Comparison of ENCODE assay signal across 27 cellular contexts in the genomic region with DNA sequence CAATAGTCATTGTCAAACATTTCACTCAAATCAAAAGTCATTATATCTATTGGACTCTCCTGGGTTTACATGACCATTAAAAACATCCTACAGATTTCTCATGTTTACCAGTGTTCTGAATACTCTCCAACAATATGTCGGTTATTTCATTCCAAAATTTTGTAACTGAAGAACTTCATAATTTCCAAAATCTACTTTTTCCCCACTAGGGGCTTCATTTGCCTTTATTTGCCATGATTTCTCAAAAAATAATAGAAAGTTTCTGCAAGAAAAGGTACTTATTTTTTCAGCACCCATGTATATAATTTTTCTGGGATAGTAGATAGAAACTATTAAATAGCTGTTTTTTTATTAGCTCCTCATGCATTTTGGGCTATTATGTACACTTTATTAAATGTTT. TPM values are rescaled to one million over a fixed set of nuclear protein-coding genes. Genes with fewer than 3 reads are reported as not detected.
A peak's percentile ranks its signal among the peaks of the same experiment; 100 is the strongest.
DNase-seq lines count a peak whose midpoint lies in the region; ATAC-seq and TF ChIP-seq lines count a peak whose summit lies in the region.
"Had no signal": no experiment of that assay in that cellular context is flagged by ENCODE, and none has a peak within 500 bp of the region (broad histone marks: within the 10 kb centered on the region; RNA-seq: fewer than 3 reads in every experiment).

No MANE protein-coding gene starts in this region.

- H3K36me3 ChIP-seq in GM23248 (ENCODE audit: low read depth) (no peaks in the 10 kb centered on the region), PC-3 (ENCODE audit: low read depth, low read length) (no peaks in the 10 kb centered on the region), smooth muscle cell (ENCODE audit: low read depth) (no peaks in the 10 kb centered on the region)
- H3K36me3 ChIP-seq: colonic mucosa, heart right ventricle, ovary, Peyer's patch, WERI-Rb-1 had no signal

- WGBS in GM23248 (ENCODE audit: low coverage in 1 of 2, low lambda C conversion rate in 2 of 2, missing lambda C conversion rate in 2 of 2), 2 experiments: 58 to 63% methylated on average over 1 of the region's 1 CpG
- 97% methylated on average over 1 of the region's 1 CpG for WGBS in smooth muscle cell (ENCODE audit: low lambda C conversion rate)

- H3K27ac ChIP-seq in GM23248 (no peak overlapping the region), PC-3 (ENCODE audit: low read length) (no peak overlapping the region), smooth muscle cell (ENCODE audit: low read depth) (no peak overlapping the region)
- H3K27ac ChIP-seq: colonic mucosa, heart right ventricle, ovary, Peyer's patch, WERI-Rb-1 had no signal

- H3K4me1 ChIP-seq in GM23248 (ENCODE audit: insufficient read depth): peaks cover 6% of the 10 kb centered on the region; the same call in 1 of the 2 replicates
- H3K4me1 ChIP-seq in PC-3 (ENCODE audit: insufficient read depth, low read length): no peaks in the 10 kb centered on the region
- no peaks in the 10 kb centered on the region for H3K4me1 ChIP-seq in smooth muscle cell (ENCODE audit: low read depth)
- H3K4me1 ChIP-seq: colonic mucosa, Peyer's patch had no signal

- H3K4me2 ChIP-seq in GM23248 (ENCODE audit: unreplicated experiment) (no peak overlapping the region), PC-3 (ENCODE audit: low read length) (no peak overlapping the region), smooth muscle cell (no peak overlapping the region)

- DNase-seq in GM23248 (peak; percentile 17), PC-3 (no peak), fibroblast of the aortic adventitia (ENCODE audit: low read depth) (peak; percentile 14), smooth muscle cell (lab: John Stamatoyannopoulos, UW; ENCODE audit: unreplicated experiment) (no peak), cardiac septum (ENCODE audit: low spot score) (no peak), NCI-H1105 (lab: John Stamatoyannopoulos, UW) (no peak)
- no peak for DNase-seq in activated CD4-positive, alpha-beta T cell treated with anti-CD3 and anti-CD28 coated beads for 1 hour
- DNase-seq: activated CD4-positive, alpha-beta T cell treated with anti-CD3 and anti-CD28 coated beads, Interleukin-2, amount 50 U/mL, for 1 hour; activated CD8-positive, alpha-beta memory T cell treated with anti-CD3 and anti-CD28 coated beads, Interleukin-2, amount 50 U/mL, for 4 hours; CD8-positive, alpha-beta memory T cell; colonic mucosa; DMS153; effector memory CD8-positive, alpha-beta T cell; heart right ventricle; Karpas-422; left colon; mesenchymal stem cell; naive B cell; NCI-H1092 treated with DMSO at 0.1 percent for 48 hours; NCI-H2081; NCI-H345; NCI-H82; ovary; Peyer's patch; WERI-Rb-1 had no signal

- no peaks in the 10 kb centered on the region for H3K9me3 ChIP-seq in GM23248 (ENCODE audit: low read depth)
- H3K9me3 ChIP-seq in PC-3 (ENCODE audit: low read length): no peaks in the 10 kb centered on the region
- no peaks in the 10 kb centered on the region for H3K9me3 ChIP-seq in smooth muscle cell (replicated peaks; ENCODE audit: low read depth)
- H3K9me3 ChIP-seq: colonic mucosa, ovary, Peyer's patch had no signal

- H3K79me2 ChIP-seq in GM23248 (ENCODE audit: insufficient read depth) (no peaks in the 10 kb centered on the region), PC-3 (ENCODE audit: low read length) (no peaks in the 10 kb centered on the region), smooth muscle cell (ENCODE audit: low read depth) (no peaks in the 10 kb centered on the region)

- TF ChIP-seq CTCF in PC-3 (conservative IDR thresholded peaks at IDR 0.05; ENCODE audit: low read depth, low read length): peak; percentile 47; the same call in 1 of the 2 replicates
- TF ChIP-seq CTCF in fibroblast of the aortic adventitia (IDR thresholded peaks at IDR 0.05; ENCODE audit: insufficient read depth, low read length): peak; percentile 49
- peak; percentile 23 for TF ChIP-seq CTCF in smooth muscle cell (IDR thresholded peaks at IDR 0.05; ENCODE audit: borderline replicate concordance, insufficient read depth, poor library complexity, severe bottlenecking)

- H3F3A ChIP-seq in GM23248 (ENCODE audit: insufficient read depth) (peaks cover 6% of the 10 kb centered on the region; the same call in 1 of the 2 replicates), PC-3 (ENCODE audit: low read length, unreplicated experiment) (no peaks in the 10 kb centered on the region), smooth muscle cell (ENCODE audit: low read depth) (no peaks in the 10 kb centered on the region)

- intact Hi-C loops in PC-3 (cut with micrococcal nuclease): no loop called here
- intact Hi-C loops in cardiac septum (cut with DNase I): no loop called here

- no peaks in the 10 kb centered on the region for H4K20me1 ChIP-seq in GM23248 (ENCODE audit: insufficient read depth)
- H4K20me1 ChIP-seq in PC-3 (ENCODE audit: low read length): no peaks in the 10 kb centered on the region
- no peaks in the 10 kb centered on the region for H4K20me1 ChIP-seq in smooth muscle cell (ENCODE audit: low read depth)

- POLR2A ChIA-PET in PC-3 (lab: Charles Lee; ENCODE audit: unreplicated experiment): no interaction called here

- no peaks in the 10 kb centered on the region for H3K9me2 ChIP-seq in GM23248 (ENCODE audit: insufficient read depth)
- H3K9me2 ChIP-seq in PC-3 (replicated peaks; ENCODE audit: low read length): no peaks in the 10 kb centered on the region

- in situ Hi-C loops in GM23248 (cut with MboI): no loop called here

- H3K27me3 ChIP-seq in GM23248 (replicated peaks; ENCODE audit: insufficient read depth) (no peaks in the 10 kb centered on the region), PC-3 (ENCODE audit: low read length) (no peaks in the 10 kb centered on the region), smooth muscle cell (ENCODE audit: low read depth) (no peaks in the 10 kb centered on the region)
- H3K27me3 ChIP-seq: colonic mucosa, heart right ventricle, ovary, Peyer's patch had no signal

- H3K9ac ChIP-seq in GM23248 (no peak overlapping the region), PC-3 (ENCODE audit: low read length) (no peak overlapping the region), smooth muscle cell (ENCODE audit: low read depth) (no peak overlapping the region)

- ATAC-seq in PC-3: no peak
- ATAC-seq: activated T-helper 17 cell treated with anti-CD3 and anti-CD28 coated beads, Interleukin-2, amount 50 U/mL, for 72 hours; effector memory CD8-positive, alpha-beta T cell; heart right ventricle; left colon; sciatic nerve had no signal

- CTCF ChIA-PET in PC-3 (lab: Charles Lee): no interaction called here

- no peak overlapping the region for H2AFZ ChIP-seq in GM23248
- no peak overlapping the region for H2AFZ ChIP-seq in PC-3 (ENCODE audit: low read length)
- H2AFZ ChIP-seq in smooth muscle cell (ENCODE audit: low read depth): no peak overlapping the region

- H3K4me3 ChIP-seq in GM23248 (no peak overlapping the region), PC-3 (ENCODE audit: low read length) (no peak overlapping the region), fibroblast of the aortic adventitia (ENCODE audit: low read depth, low read length) (no peak overlapping the region), smooth muscle cell (no peak overlapping the region)
- H3K4me3 ChIP-seq: colonic mucosa, heart right ventricle, ovary, Peyer's patch had no signal

- no TSS peak for BruUV-seq in PC-3 (replicated peaks; lab: Mats Ljungman, UMichigan)

RNA-seq across cellular contexts. Expression of a gene that starts 49.0 kb away (rescaled TPM):
- total RNA-seq in GM23248 (2014; rRNA removed; shearing (Covaris generic)): 12.6 and 18.7 TPM in 2 replicates
- polyA plus RNA-seq in GM23248 (2016; fragmentation: Nextera tagmentation; extraction: Ambion mirVana) (7.7 and 8.7 TPM in 2 replicates), smooth muscle cell (3.3 and 5.4 TPM in 2 replicates)
- total RNA-seq in PC-3 (2014; rRNA removed) (2.4 and 3.9 TPM in 2 replicates), fibroblast of the aortic adventitia (ENCODE audit: low replicate concordance) (18.4 and 25.8 TPM in 2 replicates), smooth muscle cell (8.6 and 18.0 TPM in 2 replicates), cardiac septum (24.3 TPM)

Comparison
In these comparisons a context has a peak if more than half of its experiments do, and no peak if none do; other contexts are left out.
1. DNase-seq: peak in GM23248 (single experiment) and fibroblast of the aortic adventitia (single experiment); none in PC-3 (single experiment), smooth muscle cell (single experiment), cardiac septum (single experiment), activated CD4-positive, alpha-beta T cell treated with anti-CD3 and anti-CD28 coated beads for 1 hour (single experiment) and NCI-H1105 (single experiment).
2. Peak in every context shown above with its lines, with median percentiles within 50 percentile points of each other: CTCF ChIP-seq.